In the genomic region with DNA sequence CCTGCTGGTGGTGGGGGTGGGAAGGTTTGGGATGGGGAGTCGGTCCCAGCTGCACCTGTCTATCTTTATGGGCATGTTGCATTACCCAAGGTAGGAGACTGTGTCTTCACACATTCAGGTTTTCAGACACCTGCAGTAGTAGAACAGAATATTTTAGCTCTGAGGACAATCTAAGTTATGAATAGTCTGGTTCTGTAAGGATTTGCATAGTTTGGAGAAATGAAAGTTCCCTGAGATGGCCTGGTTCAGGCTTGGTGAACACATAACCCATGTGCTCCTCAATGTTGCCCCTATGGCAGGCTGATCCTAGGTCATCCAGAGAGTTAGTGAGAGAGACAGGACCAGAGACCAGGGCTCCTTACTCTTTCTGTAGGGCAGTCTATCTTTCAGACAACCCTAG, we compare ENCODE assay signal across 14 cellular contexts. TPM values are rescaled to one million over a fixed set of nuclear protein-coding genes. Genes with fewer than 3 reads are reported as not detected.
A peak's percentile ranks its signal among the peaks of the same experiment; 100 is the strongest.
DNase-seq lines count a peak whose midpoint lies in the region; ATAC-seq lines count a peak whose summit lies in the region.
"Had no signal": no experiment of that assay in that cellular context is flagged by ENCODE, and none has a peak within 500 bp of the region (broad histone marks: within the 10 kb centered on the region; RNA-seq: fewer than 3 reads in every experiment).

No MANE protein-coding gene starts in this region.

- no peak for ATAC-seq in activated naive CD8-positive, alpha-beta T cell treated with anti-CD3 and anti-CD28 coated beads, Interleukin-2, amount 10 ng/mL, durations not matched to agents 7 days and 5 days (ENCODE audit: low read depth)
- peak; percentile 47 to 53 for ATAC-seq in stimulated activated naive B cell treated with anti-CD40 and anti-IgM and Interleukin-4, amounts not matched to agents 10 μg/mL and 1 μg/mL and 100 μg/mL, for 72 hours (replicated peaks)
- ATAC-seq in GM21367 (IDR thresholded peaks at IDR 0.05; ENCODE audit: unreplicated experiment) = no peak
- no peak for ATAC-seq in HG03565 (IDR thresholded peaks at IDR 0.05; ENCODE audit: unreplicated experiment)

- CTCF ChIA-PET in activated naive CD4-positive, alpha-beta T cell treated with anti-CD3 and anti-CD28 coated beads, Interleukin-2, amount 10 ng/mL, durations not matched to agents 7 days and 5 days (lab: Charles Lee) = interaction anchor here (0.8 to 9.5 kb wide), 12 partner anchors 11 to 504 kb away, joined by 3 to 213 read pairs (median 12); a partner anchor contains a TSS

- POLR2A ChIA-PET in activated naive CD8-positive, alpha-beta T cell treated with anti-CD3 and anti-CD28 coated beads, Interleukin-2, amount 10 ng/mL, durations not matched to agents 7 days and 5 days (lab: Charles Lee) = interaction anchor here (1.2 to 8.8 kb wide), 6 partner anchors 11 to 227 kb away, joined by 3 to 137 read pairs (median 9); a partner anchor contains a TSS

- peaks cover 82% of the 10 kb centered on the region for H3K36me3 Mint-ChIP-seq in activated naive CD4-positive, alpha-beta T cell treated with anti-CD3 and anti-CD28 coated beads, Interleukin-2, amount 10 ng/mL, durations not matched to agents 7 days and 5 days
- peaks cover 62% of the 10 kb centered on the region for H3K36me3 Mint-ChIP-seq in activated naive CD8-positive, alpha-beta T cell treated with anti-CD3 and anti-CD28 coated beads, Interleukin-2, amount 10 ng/mL, durations not matched to agents 7 days and 5 days
- no peaks in the 10 kb centered on the region for H3K36me3 Mint-ChIP-seq in stimulated activated naive B cell treated with anti-CD40 and anti-IgM and Interleukin-4, amounts not matched to agents 10 μg/mL and 1 μg/mL and 100 μg/mL, for 72 hours

- H3K27me3 Mint-ChIP-seq in activated naive CD4-positive, alpha-beta T cell treated with anti-CD3 and anti-CD28 coated beads, Interleukin-2, amount 10 ng/mL, durations not matched to agents 7 days and 5 days = no peaks in the 10 kb centered on the region
- no peaks in the 10 kb centered on the region for H3K27me3 Mint-ChIP-seq in activated naive CD8-positive, alpha-beta T cell treated with anti-CD3 and anti-CD28 coated beads, Interleukin-2, amount 10 ng/mL, durations not matched to agents 7 days and 5 days
- H3K27me3 Mint-ChIP-seq in stimulated activated naive B cell treated with anti-CD40 and anti-IgM and Interleukin-4, amounts not matched to agents 10 μg/mL and 1 μg/mL and 100 μg/mL, for 72 hours = no peaks in the 10 kb centered on the region

- DNase-seq in activated naive CD4-positive, alpha-beta T cell treated with anti-CD3 and anti-CD28 coated beads, Interleukin-2, amount 10 ng/mL, durations not matched to agents 7 days and 5 days = no peak
- no peak for DNase-seq in activated naive CD4-positive, alpha-beta T cell treated with anti-CD3 and anti-CD28 coated beads, Interleukin-2, amount 50 U/mL, for 16 hours
- DNase-seq in NCI-H526 (lab: John Stamatoyannopoulos, UW) (peak; percentile 18 to 48), NCI-H1105 (lab: John Stamatoyannopoulos, UW) (no peak)
- DNase-seq in activated naive CD8-positive, alpha-beta T cell treated with anti-CD3 and anti-CD28 coated beads, Interleukin-2, amount 10 ng/mL, durations not matched to agents 7 days and 5 days = no peak
- DNase-seq in stimulated activated naive B cell treated with anti-CD40 and anti-IgM and Interleukin-4, amounts not matched to agents 10 μg/mL and 1 μg/mL and 100 μg/mL, for 72 hours = no peak
- DNase-seq: aorta, cortex of kidney, esophagus squamous epithelium, retina had no signal

- H3K4me3 Mint-ChIP-seq in activated naive CD4-positive, alpha-beta T cell treated with anti-CD3 and anti-CD28 coated beads, Interleukin-2, amount 10 ng/mL, durations not matched to agents 7 days and 5 days = peak overlapping the region; percentile 41
- peak overlapping the region; percentile 73 for H3K4me3 Mint-ChIP-seq in activated naive CD8-positive, alpha-beta T cell treated with anti-CD3 and anti-CD28 coated beads, Interleukin-2, amount 10 ng/mL, durations not matched to agents 7 days and 5 days
- peak overlapping the region; percentile 39 to 67 for H3K4me3 Mint-ChIP-seq in stimulated activated naive B cell treated with anti-CD40 and anti-IgM and Interleukin-4, amounts not matched to agents 10 μg/mL and 1 μg/mL and 100 μg/mL, for 72 hours
- H3K4me3 Mint-ChIP-seq: nephron had no signal

- H3K9me3 Mint-ChIP-seq in activated naive CD4-positive, alpha-beta T cell treated with anti-CD3 and anti-CD28 coated beads, Interleukin-2, amount 10 ng/mL, durations not matched to agents 7 days and 5 days = no peaks in the 10 kb centered on the region
- H3K9me3 Mint-ChIP-seq in activated naive CD8-positive, alpha-beta T cell treated with anti-CD3 and anti-CD28 coated beads, Interleukin-2, amount 10 ng/mL, durations not matched to agents 7 days and 5 days = no peaks in the 10 kb centered on the region
- H3K9me3 Mint-ChIP-seq in stimulated activated naive B cell treated with anti-CD40 and anti-IgM and Interleukin-4, amounts not matched to agents 10 μg/mL and 1 μg/mL and 100 μg/mL, for 72 hours = no peaks in the 10 kb centered on the region
- H3K9me3 Mint-ChIP-seq: nephron had no signal

- peak overlapping the region; percentile 97 for H3K27ac Mint-ChIP-seq in activated naive CD4-positive, alpha-beta T cell treated with anti-CD3 and anti-CD28 coated beads, Interleukin-2, amount 10 ng/mL, durations not matched to agents 7 days and 5 days
- peak overlapping the region; percentile 87 for H3K27ac Mint-ChIP-seq in activated naive CD8-positive, alpha-beta T cell treated with anti-CD3 and anti-CD28 coated beads, Interleukin-2, amount 10 ng/mL, durations not matched to agents 7 days and 5 days
- H3K27ac Mint-ChIP-seq in stimulated activated naive B cell treated with anti-CD40 and anti-IgM and Interleukin-4, amounts not matched to agents 10 μg/mL and 1 μg/mL and 100 μg/mL, for 72 hours = peak overlapping the region; percentile 92
- H3K27ac Mint-ChIP-seq: nephron had no signal

- H3K4me1 Mint-ChIP-seq in activated naive CD4-positive, alpha-beta T cell treated with anti-CD3 and anti-CD28 coated beads, Interleukin-2, amount 10 ng/mL, durations not matched to agents 7 days and 5 days = peaks cover 84% of the 10 kb centered on the region
- peaks cover 69% of the 10 kb centered on the region for H3K4me1 Mint-ChIP-seq in activated naive CD8-positive, alpha-beta T cell treated with anti-CD3 and anti-CD28 coated beads, Interleukin-2, amount 10 ng/mL, durations not matched to agents 7 days and 5 days
- peaks cover 41 to 49% of the 10 kb centered on the region in 2 donors for H3K4me1 Mint-ChIP-seq in stimulated activated naive B cell treated with anti-CD40 and anti-IgM and Interleukin-4, amounts not matched to agents 10 μg/mL and 1 μg/mL and 100 μg/mL, for 72 hours

RNA-seq across cellular contexts. Expression of a gene that starts 20.7 kb away (rescaled TPM):
- 10 to 100 TPM; 54.2 to 56.4 TPM for total RNA-seq in activated naive CD8-positive, alpha-beta T cell treated with anti-CD3 and anti-CD28 coated beads, Interleukin-2, amount 10 ng/mL, durations not matched to agents 7 days and 5 days
- total RNA-seq: hepatocyte had no signal

Comparison
In these comparisons a context has a peak if more than half of its experiments do, and no peak if none do; other contexts are left out.
1. DNase-seq: peak in NCI-H526 (2 of 2); none in activated naive CD4-positive, alpha-beta T cell treated with anti-CD3 and anti-CD28 coated beads, Interleukin-2, amount 10 ng/mL, durations not matched to agents 7 days and 5 days (single experiment), activated naive CD4-positive, alpha-beta T cell treated with anti-CD3 and anti-CD28 coated beads, Interleukin-2, amount 50 U/mL, for 16 hours (single experiment), activated naive CD8-positive, alpha-beta T cell treated with anti-CD3 and anti-CD28 coated beads, Interleukin-2, amount 10 ng/mL, durations not matched to agents 7 days and 5 days (single experiment), stimulated activated naive B cell treated with anti-CD40 and anti-IgM and Interleukin-4, amounts not matched to agents 10 μg/mL and 1 μg/mL and 100 μg/mL, for 72 hours (single experiment) and NCI-H1105 (single experiment).
2. ATAC-seq: peak in stimulated activated naive B cell treated with anti-CD40 and anti-IgM and Interleukin-4, amounts not matched to agents 10 μg/mL and 1 μg/mL and 100 μg/mL, for 72 hours (2 of 2); none in activated naive CD8-positive, alpha-beta T cell treated with anti-CD3 and anti-CD28 coated beads, Interleukin-2, amount 10 ng/mL, durations not matched to agents 7 days and 5 days (single experiment), GM21367 (single experiment) and HG03565 (single experiment).
3. Peak in every context shown above with its lines, with median percentiles within 50 percentile points of each other: H3K27ac Mint-ChIP-seq and H3K4me3 Mint-ChIP-seq.